10 cellular contexts compared by ENCODE assay signal in genomic region chr2:74525717-74526648, GRCh38. TPM values are rescaled to one million over a fixed set of nuclear protein-coding genes. Genes with fewer than 3 reads are reported as not detected.
DNase-seq lines count a peak whose midpoint lies in the region; ATAC-seq and TF ChIP-seq lines count a peak whose summit lies in the region.
"Had no signal": no experiment of that assay in that cellular context is flagged by ENCODE, and none has a peak within 500 bp of the region (broad histone marks: within the 10 kb centered on the region; RNA-seq: fewer than 3 reads in every experiment).

TSS of gene DQX1 (minus strand) at chr2:74526231. CDS start at chr2:74525729, 502 bp downstream.

- H3K9me3 Mint-ChIP-seq in type B pancreatic cell = no peaks in the 10 kb centered on the region

- 89 to 91% methylated on average over 11 of the region's 11 CpGs for WGBS in heart right ventricle, 2 donors

- DNase-seq in cardiac septum (ENCODE audit: low spot score) (peak; percentile 46), heart right ventricle (no peak), NCI-H2227 (lab: John Stamatoyannopoulos, UW; ENCODE audit: unreplicated experiment) (peak; percentile 58), colonic mucosa (peak; percentile 87), type B pancreatic cell (ENCODE audit: extremely low spot score, unreplicated experiment) (no peak)

- H3K27ac ChIP-seq in heart right ventricle (no peak within 1 kb of the TSS), colonic mucosa (no peak within 1 kb of the TSS)

- H3K4me1 Mint-ChIP-seq in type B pancreatic cell (ENCODE audit: unreplicated experiment) = peaks cover 19% of the 10 kb centered on the region

- peaks cover 13% of the 10 kb centered on the region for H3K36me3 Mint-ChIP-seq in type B pancreatic cell

- peaks cover 28% of the 10 kb centered on the region for H3K27me3 Mint-ChIP-seq in type B pancreatic cell

- H3K4me3 ChIP-seq in heart right ventricle (no peak within 1 kb of the TSS), colonic mucosa (peak within 1 kb of the TSS; percentile 16)

- ATAC-seq in heart right ventricle (no peak), GM21619 (IDR thresholded peaks at IDR 0.05; ENCODE audit: unreplicated experiment) (no peak), GM18517 (IDR thresholded peaks at IDR 0.05; ENCODE audit: unreplicated experiment) (no peak), HG03439 (IDR thresholded peaks at IDR 0.05; ENCODE audit: unreplicated experiment) (no peak)

- H3K4me3 Mint-ChIP-seq in type B pancreatic cell = peak within 1 kb of the TSS; percentile 83

- H3K9me3 ChIP-seq in heart right ventricle (no peaks in the 10 kb centered on the region), colonic mucosa (no peaks in the 10 kb centered on the region)

- H3K27me3 ChIP-seq in heart right ventricle = peaks cover 0 to 8% (median under 1%) of the 10 kb centered on the region in 7 donors
- H3K27me3 ChIP-seq in colonic mucosa = no peaks in the 10 kb centered on the region

- peak within 1 kb of the TSS; percentile 75 for H3K27ac Mint-ChIP-seq in type B pancreatic cell

- H3K4me1 ChIP-seq in heart right ventricle (peaks cover 6 to 25% (median 20%) of the 10 kb centered on the region in 9 donors), colonic mucosa (no peaks in the 10 kb centered on the region)

- intact Hi-C loops in cardiac septum (cut with DNase I) (loop anchor here (5.0 to 10.0 kb wide), 2 partner anchors 61 to 129 kb away; partner anchors contain the start of gene SEMA4F), heart right ventricle (cut with DNase I) (loop anchor here in 1 of 10 donors (5.0 kb wide), 1 partner anchor 44 kb away; the partner anchor contains the start of genes CCDC142 and TTC31), colonic mucosa (cut with DNase I) (no loop called here)

- H3K9ac ChIP-seq in colonic mucosa (ENCODE audit: low read depth in 2 of 2, low read length in 2 of 2) = peak within 1 kb of the TSS in 1 of 2 donors; percentile 80

- TF ChIP-seq CTCF in heart right ventricle (IDR thresholded peaks at IDR 0.05) (no peak), colonic mucosa (IDR thresholded peaks at IDR 0.05) (no peak), type B pancreatic cell (conservative IDR thresholded peaks at IDR 0.05) (no peak)

- H3K36me3 ChIP-seq in heart right ventricle (peaks cover 0 to 30% (median 23%) of the 10 kb centered on the region in 9 donors), colonic mucosa (peaks cover 9% of the 10 kb centered on the region)

RNA-seq across cellular contexts. Expression of gene DQX1, which starts in this region (rescaled TPM):
- not detected for total RNA-seq in cardiac septum
- total RNA-seq in heart right ventricle = under 1 TPM in 1 of 10 donors, not detected in 9; 0.65 TPM
- polyA plus RNA-seq in heart right ventricle = under 1 TPM in 1 of 2 donors, not detected in 1; 0.03 TPM
- total RNA-seq in colonic mucosa = 10 to 100 TPM; 34.2 to 36.8 TPM
- 1.4 and 3.2 TPM in 2 replicates for total RNA-seq in type B pancreatic cell (ENCODE audit: low replicate concordance)
- total RNA-seq: kidney epithelial cell, subcutaneous adipose tissue had no signal

Comparison
In these comparisons a context has a peak if more than half of its experiments do, and no peak if none do; other contexts are left out.
1. Peak in DNase-seq in cardiac septum; RNA of the gene not detected or under 1 TPM.
2. DNase-seq: peak in NCI-H2227 (single experiment) and colonic mucosa (single experiment); none in heart right ventricle (0 of 2) and type B pancreatic cell (single experiment).